24 cellular contexts compared by ENCODE assay signal in genomic region chr5:170286532-170286931, GRCh38. TPM values are rescaled to one million over a fixed set of nuclear protein-coding genes. Genes with fewer than 3 reads are reported as not detected.
A peak's percentile ranks its signal among the peaks of the same experiment; 100 is the strongest.
DNase-seq lines count a peak whose midpoint lies in the region; ATAC-seq, FAIRE-seq and TF ChIP-seq lines count a peak whose summit lies in the region.
"Had no signal": no experiment of that assay in that cellular context is flagged by ENCODE, and none has a peak within 500 bp of the region (broad histone marks: within the 10 kb centered on the region; RNA-seq: fewer than 3 reads in every experiment).

No MANE protein-coding gene starts in this region.

- H3K36me3 ChIP-seq in BLaER1 (peaks cover 98% of the 10 kb centered on the region), H1 (ENCODE audit: control insufficient read depth in 2 of 4, insufficient read depth in 4 of 4, low read length in 3 of 4) (no peaks in the 10 kb centered on the region)
- H3K36me3 ChIP-seq: ovary, right atrium auricular region had no signal

- BruUV-seq in Calu3 (replicated peaks; lab: Mats Ljungman, UMichigan), result no TSS peak

- H4K20me1 ChIP-seq in BLaER1, result peaks cover 60% of the 10 kb centered on the region
- no peaks in the 10 kb centered on the region for H4K20me1 ChIP-seq in H1 (replicated peaks in 1 of 2; ENCODE audit: control insufficient read depth in 1 of 2, insufficient read depth in 2 of 2, low read length in 2 of 2)

- FAIRE-seq in H1 (lab: Jason Lieb, UNC), result no peak
- FAIRE-seq: urothelium cell line had no signal

- peaks cover 90% of the 10 kb centered on the region for H3K4me1 ChIP-seq in BLaER1
- peaks cover 2 to 7% (median 3%) of the 10 kb centered on the region in 4 experiments; a peak in 4 of 7 replicates for H3K4me1 ChIP-seq in H1 (replicated peaks in 1 of 4; ENCODE audit: control insufficient read depth in 3 of 4, insufficient read depth in 4 of 4, low read length in 3 of 4)

- H2BK5ac ChIP-seq in H1 (ENCODE audit: low read depth, low read length), result 0 out of 2 replicates have a peak overlapping the region, but pooled peaks have one; percentile 22

- H3K27me3 ChIP-seq in BLaER1, result no peaks in the 10 kb centered on the region
- no peaks in the 10 kb centered on the region for H3K27me3 ChIP-seq in H1 (replicated peaks in 1 of 4; ENCODE audit: control insufficient read depth in 3 of 4, extremely low read depth in 1 of 4, insufficient read depth in 3 of 4, low read length in 3 of 4)
- H3K27me3 ChIP-seq: ovary, right atrium auricular region had no signal

- no peak overlapping the region for H4K8ac ChIP-seq in H1 (ENCODE audit: extremely low read depth, insufficient read depth, low read length)

- TF ChIP-seq CTCF in CD14-positive monocyte (IDR thresholded peaks at IDR 0.05) (no peak), WTC11 (IDR thresholded peaks at IDR 0.05) (no peak), H1 (IDR thresholded peaks at IDR 0.05; ENCODE audit: control extremely low read depth in 1 of 3, insufficient read depth in 1 of 3, low read depth in 1 of 3, low read length in 3 of 3) (no peak), GM10248 (IDR thresholded peaks at IDR 0.05; ENCODE audit: control extremely low read depth, extremely low read depth, low read depth, missing control alignments) (no peak), Calu3 (IDR thresholded peaks at IDR 0.05; ENCODE audit: unreplicated experiment) (no peak)

- H2BK12ac ChIP-seq in H1 (ENCODE audit: low read depth, low read length), result no peak overlapping the region; the same call in 1 of the 2 replicates

- no peak overlapping the region for H4K5ac ChIP-seq in H1 (ENCODE audit: insufficient read length, low read depth, low read length)

- no peak for TF ChIP-seq POLR2A in H1 (IDR thresholded peaks at IDR 0.05; ENCODE audit: control extremely low read depth in 1 of 2, low read depth in 2 of 2, low read length in 2 of 2)

- POLR2A ChIA-PET in WTC11 (lab: Charles Lee), result no interaction called here
- POLR2A ChIA-PET in H1 (lab: Charles Lee; ENCODE audit: partially characterized antibody), result interaction anchor here (0.8 kb wide), 1 partner anchor 21 kb away, joined by 3 read pairs; no protein-coding TSS in a partner anchor
- POLR2A ChIA-PET in GM10248 (lab: Yijun Ruan, JAX), result no interaction called here

- H3K23me2 ChIP-seq in H1 (ENCODE audit: low read depth, low read length), result no peaks in the 10 kb centered on the region

- H3K4me3 Mint-ChIP-seq in CD14-positive monocyte (no peak overlapping the region), WTC11 (no peak overlapping the region), Calu3 (ENCODE audit: low read depth, unreplicated experiment) (no peak overlapping the region)

- H2AK5ac ChIP-seq in H1 (ENCODE audit: low read depth, low read length), result no peak overlapping the region

- peaks cover 92% of the 10 kb centered on the region for H3K4me1 Mint-ChIP-seq in CD14-positive monocyte
- peaks cover 30% of the 10 kb centered on the region for H3K4me1 Mint-ChIP-seq in WTC11
- H3K4me1 Mint-ChIP-seq in Calu3 (ENCODE audit: low read depth, unreplicated experiment), result no peaks in the 10 kb centered on the region

- H2BK15ac ChIP-seq in H1 (ENCODE audit: low read length), result no peak overlapping the region

- H4K91ac ChIP-seq in H1 (replicated peaks; ENCODE audit: insufficient read length, low read length), result no peak overlapping the region

- H2BK20ac ChIP-seq in H1 (ENCODE audit: low read length), result no peak overlapping the region

- no peaks in the 10 kb centered on the region for H3K79me1 ChIP-seq in H1 (ENCODE audit: low read depth, low read length)

- no peak overlapping the region for H3K23ac ChIP-seq in H1 (ENCODE audit: insufficient read length)

- peak; percentile 90 for ATAC-seq in WTC11

- H3K9me3 Mint-ChIP-seq in CD14-positive monocyte (peaks cover 0 to 2% (median 0%) of the 10 kb centered on the region in 7 donors), WTC11 (peaks cover 58% of the 10 kb centered on the region), Calu3 (ENCODE audit: low read depth, unreplicated experiment) (peaks cover 11% of the 10 kb centered on the region)

- WGBS in H1 (ENCODE audit: extremely low coverage in 1 of 2, insufficient coverage in 1 of 2, insufficient read length in 1 of 2, insufficient replicate concordance in 2 of 2, low coverage in 1 of 2, low lambda C conversion rate in 2 of 2, missing lambda C conversion rate in 1 of 2), 2 experiments, result 65% methylated on average over 3 of the region's 3 CpGs; no CpG with 5 or more reads in 1 of the 2 experiments

- H3K36me3 Mint-ChIP-seq in CD14-positive monocyte (peaks cover 96 to 99% of the 10 kb centered on the region in 2 donors), WTC11 (peaks cover 44% of the 10 kb centered on the region), Calu3 (ENCODE audit: insufficient read depth, unreplicated experiment) (no peaks in the 10 kb centered on the region)

- peaks cover 0 to 6% (median 0%) of the 10 kb centered on the region in 3 donors for H3K27me3 Mint-ChIP-seq in CD14-positive monocyte (ENCODE audit: low read depth in 3 of 3)
- H3K27me3 Mint-ChIP-seq in WTC11 (ENCODE audit: low read depth), result peaks cover 24% of the 10 kb centered on the region
- H3K27me3 Mint-ChIP-seq in Calu3 (ENCODE audit: unreplicated experiment), result peaks cover 100% of the 10 kb centered on the region

- intact Hi-C loops in CD14-positive monocyte (cut with micrococcal nuclease) (no loop called here), Calu3 (cut with micrococcal nuclease; ENCODE audit: unreplicated experiment) (no loop called here)

- no peak overlapping the region for H3K18ac ChIP-seq in H1 (ENCODE audit: extremely low read depth, low read length)

- H3K9me3 ChIP-seq in BLaER1, result peaks cover 20% of the 10 kb centered on the region; the same call in 1 of the 2 replicates
- peaks cover 17 to 18% of the 10 kb centered on the region in 2 experiments; a peak in 3 of 4 replicates for H3K9me3 ChIP-seq in H1 (ENCODE audit: insufficient read depth in 2 of 2, low read depth in 1 of 2, low read length in 1 of 2)
- H3K9me3 ChIP-seq: ovary had no signal

- no peak overlapping the region for H3K27ac ChIP-seq in BLaER1
- no peak overlapping the region for H3K27ac ChIP-seq in H1 (ENCODE audit: low read depth, low read length)
- H3K27ac ChIP-seq: ovary had no signal

- no peak overlapping the region for H3K4ac ChIP-seq in H1 (replicated peaks; ENCODE audit: insufficient read length, low read depth, low read length)

- no peak overlapping the region for H2AFZ ChIP-seq in H1 (ENCODE audit: low read length)

- TF ChIP-seq RAD21 in H1 (IDR thresholded peaks at IDR 0.05 in 1 of 2, conservative IDR thresholded peaks at IDR 0.05 in 1 of 2; ENCODE audit: low read depth in 2 of 2, low read length in 2 of 2), result no peak

- H3K4me2 ChIP-seq in BLaER1 (peak overlapping the region; percentile 57), H1 (ENCODE audit: insufficient read depth in 1 of 2, low read depth in 2 of 2, low read length in 2 of 2) (no peak overlapping the region; a peak in 1 of 4 replicates)

- H3K79me2 ChIP-seq in H1 (ENCODE audit: control insufficient read depth in 1 of 2, insufficient read depth in 2 of 2, low read length in 2 of 2), result no peaks in the 10 kb centered on the region

- no peak for DNase-seq in CD14-positive monocyte (ENCODE audit: low spot score)
- no peak for DNase-seq in WTC11 (ENCODE audit: low spot score)
- no peak for DNase-seq in H1 (ENCODE audit: low read depth in 1 of 2, low spot score in 2 of 2)
- DNase-seq in GM10248 (ENCODE audit: extremely low spot score), result no peak
- DNase-seq in Calu3, result no peak
- no peak for DNase-seq in SHP77 (lab: John Stamatoyannopoulos, UW)
- no peak for DNase-seq in iPS-NIHi11 (ENCODE audit: low spot score)
- DNase-seq: amygdala; foreskin fibroblast; hypothalamus; IMR-90; mammary epithelial cell; NCI-H146; NCI-H524; ovary; stimulated activated CD4-positive, alpha-beta T cell treated with anti-CD3 and anti-CD28 coated beads, Interleukin-12 subunit alpha, Interleukin-12 subunit beta, amount 100 ng/mL, for 4 hours had no signal

- no peak for TF ChIP-seq EP300 in H1 (IDR thresholded peaks at IDR 0.05; ENCODE audit: borderline replicate concordance in 1 of 2, low read depth in 2 of 2, low read length in 2 of 2)

- CTCF ChIA-PET in WTC11 (lab: Charles Lee) (interaction anchor here (0.7 to 1.4 kb wide), 4 partner anchors 17 to 117 kb away, joined by 3 to 5 read pairs (median 4); no protein-coding TSS in a partner anchor), H1 (lab: Charles Lee; ENCODE audit: partially characterized antibody) (interaction anchor here (1.0 to 3.4 kb wide), 5 partner anchors 12 to 142 kb away, joined by 3 to 14 read pairs (median 4); no protein-coding TSS in a partner anchor), GM10248 (lab: Yijun Ruan, JAX) (interaction anchor here (0.9 to 2.1 kb wide), 2 partner anchors 19 to 52 kb away, joined by 5 to 12 read pairs; no protein-coding TSS in a partner anchor), Calu3 (lab: Charles Lee) (no interaction called here)

- no peak overlapping the region for H3K56ac ChIP-seq in H1 (replicated peaks; ENCODE audit: insufficient read length, low read depth, low read length)

- no peak overlapping the region for H2BK120ac ChIP-seq in H1 (replicated peaks; ENCODE audit: low read depth, low read length)

- H3K14ac ChIP-seq in H1 (ENCODE audit: insufficient read length), result no peak overlapping the region

- H3K9ac ChIP-seq in BLaER1 (no peak overlapping the region), H1 (replicated peaks in 1 of 4; ENCODE audit: extremely low read depth in 1 of 4, low read depth in 3 of 4, low read length in 3 of 4) (no peak overlapping the region)

- no peak overlapping the region for H3K4me3 ChIP-seq in BLaER1
- no peak overlapping the region for H3K4me3 ChIP-seq in H1 (ENCODE audit: extremely low read depth in 1 of 4, insufficient read depth in 2 of 4, low read depth in 3 of 4, low read length in 4 of 4)
- H3K4me3 ChIP-seq: ovary, right atrium auricular region had no signal

- H3K27ac Mint-ChIP-seq in CD14-positive monocyte (peak overlapping the region; percentile 51 to 100 (median 95)), WTC11 (peak overlapping the region; percentile 40), Calu3 (ENCODE audit: unreplicated experiment) (no peak overlapping the region)

RNA-seq across cellular contexts. Expression of gene LCP2, which starts 11.0 kb away (rescaled TPM):
- polyA plus RNA-seq in CD14-positive monocyte (10 to 100 TPM; 52.0 to 89.5 TPM), H1 (2011; rRNA removed) (0.11 and 0.33 TPM in 2 replicates)
- total RNA-seq in WTC11 (2021) (0.37 to 0.73 TPM (median 0.72 TPM) in 3 replicates), Calu3 (2022) (not detected in 2 replicates)
- total RNA-seq in H1 (2021; fragmentation: NEBNext Ultra II Directional; extraction: Animal tissue kit (Norgen Biotek cat#: 25700)), result 0.26 and 0.42 TPM in 2 replicates
- polyA plus RNA-seq in H1 (2011; cell fraction: cytosol; rRNA removed), result 0.25 TPM
- not detected for polyA plus RNA-seq in H1 (2011; cell fraction: nucleus; rRNA removed)
- polyA plus RNA-seq in H1 (2012, experiment 1 of 2), result 0.14 to 0.25 TPM (median 0.19 TPM) in 4 replicates
- polyA plus RNA-seq in H1 (2012, experiment 2 of 2), result 0.08 TPM
- polyA plus RNA-seq in H1 (2013, experiment 1 of 2), result 0.47 TPM
- 0.37 TPM for polyA plus RNA-seq in H1 (2013, experiment 2 of 2)
- 0.22 and 0.24 TPM in 2 replicates for polyA minus RNA-seq in H1 (2011; rRNA and poly(A)+ RNA removed)
- polyA minus RNA-seq in H1 (2011; cell fraction: cytosol; rRNA and poly(A)+ RNA removed), result not detected
- 0.30 TPM for polyA minus RNA-seq in H1 (2011; cell fraction: nucleus; rRNA and poly(A)+ RNA removed)
- total RNA-seq: epithelial cell of proximal tubule, G401, IMR-90, mammary epithelial cell had no signal
- polyA plus RNA-seq: IMR-90, mammary epithelial cell had no signal

RNA-seq across cellular contexts. Expression of gene C5orf58, which starts 53.7 kb away (rescaled TPM):
- polyA plus RNA-seq in CD14-positive monocyte (under 1 TPM in 1 of 2 donors, not detected in 1; 0.46 TPM), H1 (2011; rRNA removed) (0.17 and 0.24 TPM in 2 replicates)
- total RNA-seq in WTC11 (2021) (2.0 to 3.0 TPM (median 2.1 TPM) in 3 replicates), Calu3 (2022) (not detected in 2 replicates)
- 1.4 and 1.6 TPM in 2 replicates for total RNA-seq in H1 (2021; fragmentation: NEBNext Ultra II Directional; extraction: Animal tissue kit (Norgen Biotek cat#: 25700))
- 0.30 TPM for polyA plus RNA-seq in H1 (2011; cell fraction: cytosol; rRNA removed)
- 0.20 TPM for polyA plus RNA-seq in H1 (2011; cell fraction: nucleus; rRNA removed)
- not detected in 4 replicates for polyA plus RNA-seq in H1 (2012, experiment 1 of 2)
- not detected for polyA plus RNA-seq in H1 (2012, experiment 2 of 2)
- polyA plus RNA-seq in H1 (2013, experiment 1 of 2), result 1.6 TPM
- polyA plus RNA-seq in H1 (2013, experiment 2 of 2), result 1.1 TPM
- not detected in 2 replicates for polyA minus RNA-seq in H1 (2011; rRNA and poly(A)+ RNA removed)
- not detected for polyA minus RNA-seq in H1 (2011; cell fraction: cytosol; rRNA and poly(A)+ RNA removed)
- polyA minus RNA-seq in H1 (2011; cell fraction: nucleus; rRNA and poly(A)+ RNA removed), result not detected
- total RNA-seq: cardiac septum, dermis microvascular lymphatic vessel endothelial cell, epithelial cell of proximal tubule, G401, IMR-90, kidney epithelial cell, mammary epithelial cell, ovary, right atrium auricular region had no signal
- polyA plus RNA-seq: IMR-90, mammary epithelial cell had no signal
